In genomic region chr10:91691255-91691654, GRCh38 we compare ENCODE assay signal across 14 cellular contexts. TPM values are rescaled to one million over a fixed set of nuclear protein-coding genes. Genes with fewer than 3 reads are reported as not detected.
"Had no signal": no experiment of that assay in that cellular context is flagged by ENCODE, and none has a peak within 500 bp of the region (broad histone marks: within the 10 kb centered on the region; RNA-seq: fewer than 3 reads in every experiment).

No MANE protein-coding gene starts in this region.

- H3K36me3 Mint-ChIP-seq: natural killer cell treated with Interleukin-12 subunit alpha and Interleukin-12 subunit beta and Interleukin-15 and Interleukin-18, amount 100 ng/mL, for 72 hours; WTC11 had no signal

- DNase-seq: activated CD4-positive, alpha-beta T cell treated with anti-CD3 and anti-CD28 coated beads, Interleukin-2, amount 10 ng/mL, durations not matched to agents 24 days and 14 days; activated naive CD4-positive, alpha-beta T cell treated with Interleukin-2 at 50 U/mL for 16 hours; caudate nucleus; effector CD4-positive, alpha-beta T cell; left cardiac atrium; stimulated activated CD4-positive, alpha-beta T cell treated with anti-CD3 and anti-CD28 coated beads, Interleukin-12 subunit alpha, Interleukin-12 subunit beta, amount 100 ng/mL, for 4 hours; stimulated activated naive CD4-positive, alpha-beta T cell; substantia nigra; T-helper 17 cell had no signal

- FAIRE-seq: endothelial cell of umbilical vein had no signal

- ATAC-seq: natural killer cell treated with Interleukin-12 subunit alpha and Interleukin-12 subunit beta and Interleukin-15 and Interleukin-18, amount 100 ng/mL, for 72 hours; T-helper 17 cell; WTC11 had no signal

- H3K4me3 Mint-ChIP-seq: activated CD4-positive, alpha-beta T cell treated with anti-CD3 and anti-CD28 coated beads, Interleukin-2, amount 10 ng/mL, durations not matched to agents 24 days and 14 days; activated T-helper 1 cell treated with anti-CD3 and anti-CD28 coated beads, Interleukin-12 subunit alpha, Interleukin-12 subunit beta, Interleukin-2, Interleukin-4 antibody, amounts not matched to agents 30 ng/mL and 10 ng/mL and 1 ng/mL, durations not matched to agents 14 hours and 24 hours and 36 hours; natural killer cell treated with Interleukin-12 subunit alpha and Interleukin-12 subunit beta and Interleukin-15 and Interleukin-18, amount 100 ng/mL, for 72 hours; T-helper 17 cell; WTC11 had no signal

- H3K27ac Mint-ChIP-seq: activated CD4-positive, alpha-beta T cell treated with anti-CD3 and anti-CD28 coated beads, Interleukin-2, amount 10 ng/mL, durations not matched to agents 24 days and 14 days; activated T-helper 1 cell treated with anti-CD3 and anti-CD28 coated beads, Interleukin-12 subunit alpha, Interleukin-12 subunit beta, Interleukin-2, Interleukin-4 antibody, amounts not matched to agents 30 ng/mL and 10 ng/mL and 1 ng/mL, durations not matched to agents 14 hours and 24 hours and 36 hours; natural killer cell treated with Interleukin-12 subunit alpha and Interleukin-12 subunit beta and Interleukin-15 and Interleukin-18, amount 100 ng/mL, for 72 hours; T-helper 17 cell; WTC11 had no signal

- H3K4me1 Mint-ChIP-seq: WTC11 had no signal

- H3K4me3 ChIP-seq: coronary artery had no signal

- H3K9me3 Mint-ChIP-seq: activated CD4-positive, alpha-beta T cell treated with anti-CD3 and anti-CD28 coated beads, Interleukin-2, amount 10 ng/mL, durations not matched to agents 24 days and 14 days; activated T-helper 1 cell treated with anti-CD3 and anti-CD28 coated beads, Interleukin-12 subunit alpha, Interleukin-12 subunit beta, Interleukin-2, Interleukin-4 antibody, amounts not matched to agents 30 ng/mL and 10 ng/mL and 1 ng/mL, durations not matched to agents 14 hours and 24 hours and 36 hours; natural killer cell treated with Interleukin-12 subunit alpha and Interleukin-12 subunit beta and Interleukin-15 and Interleukin-18, amount 100 ng/mL, for 72 hours; WTC11 had no signal

RNA-seq across cellular contexts. Expression of gene PPP1R3C, which starts 58.4 kb away (rescaled TPM):
- total RNA-seq: activated T-helper 1 cell treated with anti-CD3 and anti-CD28 coated beads, Interleukin-12 subunit alpha, Interleukin-12 subunit beta, Interleukin-2, Interleukin-4 antibody, amounts not matched to agents 30 ng/mL and 10 ng/mL and 1 ng/mL, durations not matched to agents 14 hours and 24 hours and 36 hours; natural killer cell treated with Interleukin-12 subunit alpha and Interleukin-12 subunit beta and Interleukin-15 and Interleukin-18, amount 100 ng/mL, for 72 hours had no signal
